15 cellular contexts compared by ENCODE assay signal in the genomic region with DNA sequence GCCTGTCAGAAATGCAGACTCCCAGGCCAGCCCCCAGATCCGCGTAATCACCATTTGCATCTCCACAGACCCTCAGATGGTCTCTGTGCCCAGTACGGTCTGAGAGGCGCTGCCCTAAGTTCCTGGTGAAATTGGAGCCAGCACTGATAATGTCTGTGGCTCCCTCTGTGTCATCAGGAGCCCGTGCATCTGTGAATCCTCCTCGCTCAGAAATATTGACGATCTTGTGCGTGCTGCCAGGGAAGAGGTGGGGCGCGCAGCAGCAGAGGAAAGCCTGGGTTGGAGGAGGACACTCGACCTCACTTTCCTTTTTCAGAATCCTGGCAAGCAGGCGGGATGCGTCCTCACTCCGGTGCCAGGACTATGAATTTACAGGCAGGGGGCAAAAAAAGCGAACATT.
DNase-seq lines count a peak whose midpoint lies in the region; ATAC-seq and TF ChIP-seq lines count a peak whose summit lies in the region.
"Had no signal": no experiment of that assay in that cellular context is flagged by ENCODE, and none has a peak within 500 bp of the region (broad histone marks: within the 10 kb centered on the region; RNA-seq: fewer than 3 reads in every experiment).

No MANE protein-coding gene starts in this region.

- H3K4me1 ChIP-seq in ES-I3 (ENCODE audit: insufficient read depth, low read length) = no peaks in the 10 kb centered on the region
- peaks cover 1% of the 10 kb centered on the region; the same call in 1 of the 2 replicates for H3K4me1 ChIP-seq in iPS DF 6.9 (ENCODE audit: control insufficient read depth, insufficient read depth, low read length)
- H3K4me1 ChIP-seq in trophoblast cell (ENCODE audit: control insufficient read depth in 1 of 2, insufficient read depth in 2 of 2, low read length in 2 of 2) = peaks cover 0 to 6% of the 10 kb centered on the region in 2 experiments
- H3K4me1 ChIP-seq in osteoblast (ENCODE audit: insufficient read depth, low read length) = no peaks in the 10 kb centered on the region

- H3K79me1 ChIP-seq in trophoblast cell (ENCODE audit: low read length) = no peaks in the 10 kb centered on the region

- no peaks in the 10 kb centered on the region for H3K27me3 ChIP-seq in iPS DF 6.9 (ENCODE audit: control insufficient read depth, insufficient read depth, low read length)
- no peaks in the 10 kb centered on the region for H3K27me3 ChIP-seq in trophoblast cell (ENCODE audit: insufficient read depth, low read length)
- no peaks in the 10 kb centered on the region for H3K27me3 ChIP-seq in osteoblast (ENCODE audit: insufficient read depth, low read length)

- H4K91ac ChIP-seq in trophoblast cell (ENCODE audit: low read depth, low read length) = no peak overlapping the region

- H3K4me2 ChIP-seq in trophoblast cell (ENCODE audit: low read length) (peak overlapping the region; percentile 57), osteoblast (ENCODE audit: insufficient read depth, low read length) (no peak overlapping the region)

- no peaks in the 10 kb centered on the region for H3K4me1 Mint-ChIP-seq in activated naive CD8-positive, alpha-beta T cell treated with anti-CD3 and anti-CD28 coated beads, Interleukin-2, amount 50 U/mL, for 24 hours

- H3K4me3 ChIP-seq in iPS DF 6.9 (ENCODE audit: low read length) = peak overlapping the region; percentile 3; the same call in 1 of the 2 replicates
- H3K4me3 ChIP-seq in trophoblast cell (ENCODE audit: low read depth, low read length) = no peak overlapping the region
- H3K4me3 ChIP-seq in osteoblast (ENCODE audit: insufficient read depth, low read length) = no peak overlapping the region
- H3K4me3 ChIP-seq: thoracic aorta had no signal

- H2BK5ac ChIP-seq in trophoblast cell (ENCODE audit: low read depth, low read length, poor library complexity) = no peak overlapping the region

- no peaks in the 10 kb centered on the region for H3K36me3 Mint-ChIP-seq in activated naive CD8-positive, alpha-beta T cell treated with anti-CD3 and anti-CD28 coated beads, Interleukin-2, amount 50 U/mL, for 24 hours (ENCODE audit: low read depth)
- H3K36me3 Mint-ChIP-seq: brain had no signal

- no peak overlapping the region for H3K27ac Mint-ChIP-seq in activated naive CD8-positive, alpha-beta T cell treated with anti-CD3 and anti-CD28 coated beads, Interleukin-2, amount 50 U/mL, for 24 hours
- H3K27ac Mint-ChIP-seq: brain had no signal

- no peak for ATAC-seq in activated naive CD8-positive, alpha-beta T cell treated with anti-CD3 and anti-CD28 coated beads, Interleukin-2, amount 50 U/mL, for 24 hours

- H3K9me3 Mint-ChIP-seq in activated naive CD8-positive, alpha-beta T cell treated with anti-CD3 and anti-CD28 coated beads, Interleukin-2, amount 50 U/mL, for 24 hours = peaks cover 7% of the 10 kb centered on the region

- H3K79me2 ChIP-seq in trophoblast cell (ENCODE audit: control insufficient read depth, insufficient read depth, low read length, poor library complexity) = no peaks in the 10 kb centered on the region
- H3K79me2 ChIP-seq in osteoblast (ENCODE audit: insufficient read depth, low read length) = no peaks in the 10 kb centered on the region

- no peak overlapping the region for H3K18ac ChIP-seq in trophoblast cell (ENCODE audit: low read length)

- H4K12ac ChIP-seq in trophoblast cell (ENCODE audit: low read depth, low read length) = no peak overlapping the region

- no peak overlapping the region for H3K4me3 Mint-ChIP-seq in activated naive CD8-positive, alpha-beta T cell treated with anti-CD3 and anti-CD28 coated beads, Interleukin-2, amount 50 U/mL, for 24 hours

- no CpG with 5 or more reads among the region's 15 CpGs for WGBS in iPS DF 6.9 (ENCODE audit: insufficient coverage, insufficient read length)
- no CpG with 5 or more reads among the region's 15 CpGs for WGBS in trophoblast cell (ENCODE audit: extremely low coverage, insufficient coverage, insufficient read length)

- no peak overlapping the region for H3K23ac ChIP-seq in trophoblast cell (ENCODE audit: low read length)

- no peak overlapping the region for H2AK5ac ChIP-seq in trophoblast cell (ENCODE audit: low read length)

- H3K9ac ChIP-seq in ES-I3 (ENCODE audit: low read depth, low read length) (peak overlapping the region; percentile 37; the same call in 1 of the 2 replicates), trophoblast cell (ENCODE audit: low read length) (no peak overlapping the region)

- no peak overlapping the region for H2BK12ac ChIP-seq in trophoblast cell (ENCODE audit: low read length)

- H3K27me3 Mint-ChIP-seq in activated naive CD8-positive, alpha-beta T cell treated with anti-CD3 and anti-CD28 coated beads, Interleukin-2, amount 50 U/mL, for 24 hours = no peaks in the 10 kb centered on the region

- H4K20me1 ChIP-seq in osteoblast (ENCODE audit: insufficient read depth, low read length) = no peaks in the 10 kb centered on the region

- H3K36me3 ChIP-seq in ES-I3 (ENCODE audit: insufficient read depth, low read length) = no peaks in the 10 kb centered on the region
- H3K36me3 ChIP-seq in iPS DF 6.9 (ENCODE audit: control insufficient read depth, insufficient read depth, low read length) = no peaks in the 10 kb centered on the region
- no peaks in the 10 kb centered on the region for H3K36me3 ChIP-seq in trophoblast cell (ENCODE audit: control insufficient read depth in 1 of 2, insufficient read depth in 2 of 2, low read length in 2 of 2)
- H3K36me3 ChIP-seq in osteoblast (ENCODE audit: insufficient read depth, low read length) = no peaks in the 10 kb centered on the region
- H3K36me3 ChIP-seq: thoracic aorta had no signal

- H2BK120ac ChIP-seq in trophoblast cell (ENCODE audit: insufficient read depth, low read length, poor library complexity) = no peak overlapping the region

- H3K4ac ChIP-seq in trophoblast cell (ENCODE audit: low read depth, low read length) = no peak overlapping the region

- no peak overlapping the region for H3K14ac ChIP-seq in trophoblast cell (ENCODE audit: low read length)

- H2AFZ ChIP-seq in trophoblast cell (ENCODE audit: insufficient read depth, low read length, poor library complexity) = no peak overlapping the region
- H2AFZ ChIP-seq in osteoblast (ENCODE audit: low read length) = no peak overlapping the region

- no peak for TF ChIP-seq CTCF in osteoblast (IDR thresholded peaks at IDR 0.05; ENCODE audit: extremely low read depth, low read depth, low read length)

- H3K9me3 ChIP-seq in ES-I3 (ENCODE audit: control insufficient read depth, insufficient read depth, low read length) = no peaks in the 10 kb centered on the region
- no peaks in the 10 kb centered on the region for H3K9me3 ChIP-seq in iPS DF 6.9 (ENCODE audit: control insufficient read depth, insufficient read depth, low read length)
- peaks cover 2% of the 10 kb centered on the region for H3K9me3 ChIP-seq in trophoblast cell (ENCODE audit: insufficient read depth, low read depth, low read length)
- H3K9me3 ChIP-seq in osteoblast (ENCODE audit: low read depth, low read length) = peaks cover 2% of the 10 kb centered on the region
- H3K9me3 ChIP-seq: thoracic aorta had no signal

- peak; percentile 33 for DNase-seq in NCI-H774 (lab: John Stamatoyannopoulos, UW)
- no peak for DNase-seq in iPS DF 6.9 (ENCODE audit: low read depth, low spot score)
- DNase-seq in trophoblast cell = no peak
- DNase-seq in osteoblast (ENCODE audit: insufficient read length, low spot score, missing footprints) = no peak
- DNase-seq in stimulated activated CD4-positive, alpha-beta T cell treated with anti-CD3 and anti-CD28 coated beads, Interleukin-2, amount 100 ng/mL, for 48 hours = no peak
- no peak for DNase-seq in activated naive CD8-positive, alpha-beta T cell treated with anti-CD3 and anti-CD28 coated beads, Interleukin-2, amount 50 U/mL, for 24 hours
- no peak for DNase-seq in NCI-H146 (lab: John Stamatoyannopoulos, UW)
- DNase-seq: activated CD4-positive, alpha-beta T cell treated with anti-CD3 and anti-CD28 coated beads for 1 hour; activated naive CD4-positive, alpha-beta T cell treated with Interleukin-2 at 50 U/mL for 16 hours; GF-D8; NCI-H2029; posterior cingulate gyrus had no signal

- no peak overlapping the region for H4K8ac ChIP-seq in trophoblast cell (ENCODE audit: low read depth, low read length)

- H3K27ac ChIP-seq in iPS DF 6.9 (ENCODE audit: low read length) (no peak overlapping the region), trophoblast cell (ENCODE audit: low read depth, low read length) (no peak overlapping the region), osteoblast (ENCODE audit: low read depth, low read length) (no peak overlapping the region)
- H3K27ac ChIP-seq: thoracic aorta had no signal
